10 cellular contexts compared by ENCODE assay signal in genomic region chr2:207161247-207161646, GRCh38. TPM values are rescaled to one million over a fixed set of nuclear protein-coding genes. Genes with fewer than 3 reads are reported as not detected.
DNase-seq lines count a peak whose midpoint lies in the region; ATAC-seq and TF ChIP-seq lines count a peak whose summit lies in the region.
"Had no signal": no experiment of that assay in that cellular context is flagged by ENCODE, and none has a peak within 500 bp of the region (broad histone marks: within the 10 kb centered on the region; RNA-seq: fewer than 3 reads in every experiment).

No MANE protein-coding gene starts in this region.

- TF ChIP-seq POLR2A in HCT116 (IDR thresholded peaks at IDR 0.05; ENCODE audit: borderline replicate concordance, extremely low read depth, insufficient read depth, insufficient read length) (no peak), GM18505 (IDR thresholded peaks at IDR 0.05; ENCODE audit: borderline replicate concordance, extremely low read depth, insufficient read depth, insufficient read length) (no peak)

- no peak overlapping the region for H3K4me2 ChIP-seq in HCT116 (ENCODE audit: low read length)

- intact Hi-C loops in HCT116 (cut with micrococcal nuclease), result no loop called here

- POLR2A ChIA-PET in HCT116 (lab: Charles Lee), result no interaction called here

- TF ChIP-seq CTCF in HCT116 (IDR thresholded peaks at IDR 0.05 in 2 of 3, conservative IDR thresholded peaks at IDR 0.05 in 1 of 3; ENCODE audit: borderline replicate concordance in 1 of 3, insufficient read depth in 1 of 3, low read depth in 2 of 3, low read length in 2 of 3) (no peak), cardiac fibroblast (IDR thresholded peaks at IDR 0.05; ENCODE audit: low read depth, low read length) (no peak)

- H3K4me1 ChIP-seq in ACC112 (ENCODE audit: control insufficient read depth, insufficient read depth, low read length, unreplicated experiment) (peaks cover 66% of the 10 kb centered on the region), HCT116 (ENCODE audit: control insufficient read depth in 1 of 2, insufficient read depth in 2 of 2, low read length in 2 of 2) (peaks cover 19 to 42% of the 10 kb centered on the region in 2 experiments), mucosa of rectum (ENCODE audit: control insufficient read depth in 2 of 2, insufficient read depth in 2 of 2, low read length in 2 of 2) (peaks cover 0 to 11% of the 10 kb centered on the region in 2 donors)

- CTCF ChIA-PET in HCT116 (lab: Charles Lee), result no interaction called here

- RAD21 ChIA-PET in HCT116 (lab: Charles Lee; ENCODE audit: low non-redundant PET in 1 of 2, low total read pairs in 2 of 2, uncharacterized antibody in 2 of 2, unreplicated experiment in 2 of 2), result no interaction called here

- H3K27me3 ChIP-seq in ACC112 (ENCODE audit: insufficient read depth, low read length), result no peaks in the 10 kb centered on the region
- no peaks in the 10 kb centered on the region for H3K27me3 ChIP-seq in HCT116 (ENCODE audit: insufficient read depth, low read length)
- H3K27me3 ChIP-seq in mucosa of rectum (ENCODE audit: control insufficient read depth in 2 of 2, insufficient read depth in 2 of 2, low read length in 2 of 2), result peaks cover 11 to 16% of the 10 kb centered on the region in 2 donors

- H2AFZ ChIP-seq in ACC112 (ENCODE audit: low read length, unreplicated experiment), result no peak overlapping the region
- no peak overlapping the region for H2AFZ ChIP-seq in HCT116 (ENCODE audit: low read depth, low read length, poor library complexity, severe bottlenecking)

- H3K27ac ChIP-seq in ACC112 (ENCODE audit: low read depth, low read length) (peak overlapping the region; percentile 97), HCT116 (ENCODE audit: low read depth, low read length) (no peak overlapping the region), mucosa of rectum (ENCODE audit: low read depth in 2 of 2, low read length in 2 of 2) (peak overlapping the region; percentile 39 to 91)

- ATAC-seq in HCT116, result no peak
- no peak for ATAC-seq in GM18505 (IDR thresholded peaks at IDR 0.05; ENCODE audit: unreplicated experiment)

- no TSS peak for BruUV-seq in HCT116 (replicated peaks; lab: Mats Ljungman, UMichigan)

- no peaks in the 10 kb centered on the region for H4K20me1 ChIP-seq in HCT116 (ENCODE audit: insufficient read depth)

- peak; percentile 10; the same call in 1 of the 2 replicates for TF ChIP-seq RAD21 in HCT116 (IDR thresholded peaks at IDR 0.05; ENCODE audit: low read depth)

- peaks cover 95% of the 10 kb centered on the region for H3K79me2 ChIP-seq in ACC112 (ENCODE audit: control insufficient read depth, insufficient read depth, low read length, unreplicated experiment)
- 0 out of 2 replicates have a peak, but pooled peaks cover 4% of the 10 kb centered on the region for H3K79me2 ChIP-seq in HCT116 (ENCODE audit: insufficient read depth, low read length)

- DNase-seq in HCT116 (ENCODE audit: low read depth, low spot score), result no peak
- DNase-seq in cardiac fibroblast (ENCODE audit: low read depth in 2 of 2), result peak; percentile 23 to 39
- DNase-seq in stimulated activated CD4-positive, alpha-beta T cell treated with anti-CD3 and anti-CD28 coated beads, Interleukin-2, amount 100 ng/mL, for 48 hours, result no peak
- DNase-seq in activated naive CD4-positive, alpha-beta T cell treated with anti-CD3 and anti-CD28 coated beads, Interleukin-2, amount 50 U/mL, for 16 hours, result no peak
- DNase-seq in SKM-1 treated with dmso at 0.1 percent for 144 hours (lab: John Stamatoyannopoulos, UW; ENCODE audit: unreplicated experiment), result no peak
- DNase-seq: activated CD4-positive, alpha-beta T cell treated with anti-CD3 and anti-CD28 coated beads for 48 hours; central memory CD4-positive, alpha-beta T cell had no signal

- H3K36me3 ChIP-seq in ACC112 (ENCODE audit: insufficient read depth, low read length) (peaks cover 15% of the 10 kb centered on the region), HCT116 (ENCODE audit: control insufficient read depth in 1 of 2, insufficient read depth in 2 of 2, low read length in 2 of 2) (no peaks in the 10 kb centered on the region), mucosa of rectum (ENCODE audit: control insufficient read depth in 2 of 2, insufficient read depth in 2 of 2, low read length in 2 of 2) (no peaks in the 10 kb centered on the region)

- H3K4me3 ChIP-seq in ACC112 (ENCODE audit: low read depth, low read length), result peak overlapping the region; percentile 88
- H3K4me3 ChIP-seq in HCT116 (replicated peaks in 1 of 2; ENCODE audit: low read depth in 1 of 2, low read length in 2 of 2), result no peak overlapping the region
- peak overlapping the region in 1 of 2 donors; percentile 96 for H3K4me3 ChIP-seq in cardiac fibroblast (replicated peaks in 1 of 2; ENCODE audit: low read depth in 2 of 2, low read length in 2 of 2)
- H3K4me3 ChIP-seq in mucosa of rectum (ENCODE audit: low read length in 2 of 2), result no peak overlapping the region

- H3K9me2 ChIP-seq in HCT116 (ENCODE audit: insufficient read depth), result no peaks in the 10 kb centered on the region

- H3K9ac ChIP-seq in HCT116 (ENCODE audit: low read length) (no peak overlapping the region), mucosa of rectum (ENCODE audit: low read depth in 1 of 2, low read length in 2 of 2) (no peak overlapping the region)

- no peaks in the 10 kb centered on the region for H3K9me3 ChIP-seq in HCT116 (ENCODE audit: control insufficient read depth in 1 of 2, insufficient read depth in 1 of 2, low read depth in 1 of 2, low read length in 2 of 2)
- no peaks in the 10 kb centered on the region for H3K9me3 ChIP-seq in mucosa of rectum (ENCODE audit: control insufficient read depth in 2 of 2, low read length in 2 of 2)

TF ChIP-seq in HCT116, 20 proteins besides CTCF, POLR2A, EP300 and RAD21:
- TF ChIP-seq ZFX (IDR thresholded peaks at IDR 0.05), result no peak
- no peak for TF ChIP-seq POLR2AphosphoS5 (IDR thresholded peaks at IDR 0.05; ENCODE audit: low read depth, low read length)
- no peak for TF ChIP-seq TCF7L2 (IDR thresholded peaks at IDR 0.05; ENCODE audit: borderline replicate concordance, extremely low read depth, insufficient read depth, insufficient read length)
- TF ChIP-seq JUND (IDR thresholded peaks at IDR 0.05), result no peak
TF ChIP-seq in HCT116: peak in this region for 0.

RNA-seq across cellular contexts. Expression of gene KLF7, which starts 4.5 kb away (rescaled TPM):
- total RNA-seq in HCT116 (2021; ENCODE audit: unreplicated experiment), result 15.4 TPM
- polyA plus RNA-seq in HCT116 (2012), result 9.5 and 10.0 TPM in 2 replicates

Comparison
In these comparisons a context has a peak if more than half of its experiments do, and no peak if none do; other contexts are left out.
1. DNase-seq: peak in cardiac fibroblast (2 of 2); none in HCT116 (single experiment), stimulated activated CD4-positive, alpha-beta T cell treated with anti-CD3 and anti-CD28 coated beads, Interleukin-2, amount 100 ng/mL, for 48 hours (0 of 2), activated naive CD4-positive, alpha-beta T cell treated with anti-CD3 and anti-CD28 coated beads, Interleukin-2, amount 50 U/mL, for 16 hours (single experiment) and SKM-1 treated with dmso at 0.1 percent for 144 hours (single experiment).